8 cellular contexts compared by ENCODE assay signal in the genomic region with DNA sequence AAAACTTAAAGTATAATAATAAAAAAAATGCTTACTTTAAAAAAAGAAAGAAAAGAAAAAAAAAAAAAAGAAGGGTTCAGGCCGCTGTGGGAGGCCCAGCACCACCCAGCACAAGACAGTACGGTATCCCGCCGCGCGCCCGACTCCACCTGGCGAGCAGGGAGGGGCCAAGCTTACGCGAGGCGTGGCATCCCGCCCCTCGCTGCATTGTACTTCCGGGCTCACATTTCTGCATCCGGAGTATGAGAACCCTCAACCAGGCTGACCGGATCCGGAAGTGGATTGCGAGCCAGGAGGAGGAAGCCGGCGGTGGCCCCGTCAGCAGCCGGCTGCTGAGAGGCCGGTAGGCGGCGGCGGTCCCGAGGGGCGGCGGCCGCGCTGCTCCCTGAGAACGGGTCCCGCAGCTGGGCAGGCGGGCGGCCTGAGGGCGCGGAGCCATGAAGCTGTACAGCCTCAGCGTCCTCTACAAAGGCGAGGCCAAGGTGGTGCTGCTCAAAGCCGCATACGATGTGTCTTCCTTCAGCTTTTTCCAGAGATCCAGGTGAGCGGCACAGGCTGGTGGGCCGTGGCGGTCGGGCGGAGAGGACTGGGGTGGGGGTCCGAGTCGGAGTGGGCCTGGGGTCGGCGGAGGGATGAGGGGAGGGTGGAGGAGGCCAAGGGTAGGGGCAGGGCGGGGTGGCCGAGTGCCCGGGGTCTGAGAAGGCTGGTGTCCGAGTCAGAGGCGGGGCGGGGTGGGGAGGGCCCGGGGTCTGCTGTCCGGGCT. TPM values are rescaled to one million over a fixed set of nuclear protein-coding genes. Genes with fewer than 3 reads are reported as not detected.
A peak's percentile ranks its signal among the peaks of the same experiment; 100 is the strongest.
DNase-seq lines count a peak whose midpoint lies in the region; ATAC-seq and TF ChIP-seq lines count a peak whose summit lies in the region.

A gene (plus strand): TSS at position 280 of the 763 bp plus-strand sequence. CDS start 158 bp downstream, at position 438.

- peak; percentile 99 for DNase-seq in GM13976 (ENCODE audit: low spot score)
- DNase-seq in NCI-H146 (lab: John Stamatoyannopoulos, UW): peak; percentile 98
- peak; percentile 85 to 97 (median 92) for DNase-seq in T-helper 1 cell
- peak; percentile 94 for DNase-seq in amniotic epithelial cell (ENCODE audit: low read depth)
- peak; percentile 93 for DNase-seq in left ventricle myocardium inferior
- peak; percentile 80 for DNase-seq in progenitor cell of endocrine pancreas (ENCODE audit: low spot score, unreplicated experiment)
- DNase-seq in ureter (ENCODE audit: low spot score): peak; percentile 96

- H3K4me1 Mint-ChIP-seq in progenitor cell of endocrine pancreas (ENCODE audit: low read depth): peaks cover 13% of the 10 kb centered on the region

- H3K9me3 ChIP-seq in left ventricle myocardium inferior (replicated peaks): no peaks in the 10 kb centered on the region

- H3K36me3 ChIP-seq in left ventricle myocardium inferior: peaks cover 16% of the 10 kb centered on the region

- peaks cover 6% of the 10 kb centered on the region for H3K36me3 Mint-ChIP-seq in progenitor cell of endocrine pancreas (ENCODE audit: insufficient read depth)

- H3K27me3 ChIP-seq in left ventricle myocardium inferior (ENCODE audit: low read depth): peaks cover 12% of the 10 kb centered on the region

- H3K4me3 Mint-ChIP-seq in progenitor cell of endocrine pancreas (ENCODE audit: low read depth): peak within 1 kb of the TSS; percentile 92

- peak within 1 kb of the TSS; percentile 97 for H3K27ac Mint-ChIP-seq in progenitor cell of endocrine pancreas

- in situ Hi-C loops in GM13976 (cut with MboI; ENCODE audit: low sequenced_read_pairs, unreplicated experiment): no loop called here

- H3K9me3 Mint-ChIP-seq in progenitor cell of endocrine pancreas (ENCODE audit: low read depth): no peaks in the 10 kb centered on the region

- peak; percentile 21 for TF ChIP-seq CTCF in GM13976 (IDR thresholded peaks at IDR 0.05; ENCODE audit: borderline replicate concordance, control extremely low read depth, extremely low read depth, insufficient read depth, missing control alignments)
- peak; percentile 74 for TF ChIP-seq CTCF in left ventricle myocardium inferior (IDR thresholded peaks at IDR 0.05; ENCODE audit: borderline replicate concordance)
- peak; percentile 66 for TF ChIP-seq CTCF in progenitor cell of endocrine pancreas (IDR thresholded peaks at IDR 0.05; ENCODE audit: unreplicated experiment)

- ATAC-seq in HG02870 (IDR thresholded peaks at IDR 0.05; ENCODE audit: unreplicated experiment): peak; percentile 98

- intact Hi-C loops in left ventricle myocardium inferior (cut with micrococcal nuclease): no loop called here

- H3K27ac ChIP-seq in left ventricle myocardium inferior (replicated peaks): peak within 1 kb of the TSS; percentile 83

- peaks cover 10% of the 10 kb centered on the region for H3K27me3 Mint-ChIP-seq in progenitor cell of endocrine pancreas

- H3K4me1 ChIP-seq in left ventricle myocardium inferior: peaks cover 35% of the 10 kb centered on the region

- peak within 1 kb of the TSS; percentile 84 for H3K4me3 ChIP-seq in left ventricle myocardium inferior

RNA-seq across cellular contexts. Expression of the gene that starts here (rescaled TPM):
- total RNA-seq in left ventricle myocardium inferior: 53.3 TPM
- 79.2 and 82.5 TPM in 2 replicates for total RNA-seq in progenitor cell of endocrine pancreas
- total RNA-seq in ureter: 64.2 TPM

Comparison
In these comparisons a context has a peak if more than half of its experiments do, and no peak if none do; other contexts are left out.
1. Peak in every context shown above with its lines: DNase-seq, ATAC-seq, H3K4me3 ChIP-seq and H3K27ac ChIP-seq.
2. CTCF ChIP-seq: peak in every context shown above with its lines; median percentile 74 in left ventricle myocardium inferior; 66 in progenitor cell of endocrine pancreas; 21 in GM13976.